ENCODE assay signal across 1 cellular context in genomic region chr17:41500131-41500911, GRCh38.
TF ChIP-seq lines count a peak whose summit lies in the region.

No MANE protein-coding gene starts in this region.

TF ChIP-seq in H1, 55 proteins besides CTCF, POLR2A, EP300 and RAD21:
- 0 out of 2 replicates have a peak, but pooled peaks have one; percentile 25 for TF ChIP-seq RBBP5 (IDR thresholded peaks at IDR 0.05; ENCODE audit: borderline replicate concordance, low read depth, low read length)
- TF ChIP-seq SP4 (IDR thresholded peaks at IDR 0.05; ENCODE audit: low read length) = no peak
